In genomic region chr22:24494535-24495364, GRCh38 we compare ENCODE assay signal across 1 cellular context.
TF ChIP-seq lines count a peak whose summit lies in the region.

Gene UPB1 (plus strand): TSS chr22:24495332. CDS start chr22:24495404, 72 bp downstream.

TF ChIP-seq in IMR-90, 13 proteins besides CTCF, POLR2A, EP300 and RAD21 (continued from another document):
- TF ChIP-seq ELK1 (IDR thresholded peaks at IDR 0.05; ENCODE audit: borderline replicate concordance, low read depth, low read length) (no peak), RFX5 (IDR thresholded peaks at IDR 0.05; ENCODE audit: low read depth, low read length) (no peak), USF2 (IDR thresholded peaks at IDR 0.05; ENCODE audit: low read depth, low read length) (no peak), BHLHE40 (IDR thresholded peaks at IDR 0.05; ENCODE audit: low read depth, low read length) (no peak), CEBPB (IDR thresholded peaks at IDR 0.05; ENCODE audit: low read depth, low read length) (no peak), FOS (IDR thresholded peaks at IDR 0.05; ENCODE audit: low read depth, low read length) (no peak), RCOR1 (IDR thresholded peaks at IDR 0.05; ENCODE audit: insufficient replicate concordance, low read length) (no peak), SMC3 (IDR thresholded peaks at IDR 0.05; ENCODE audit: low read depth, low read length) (no peak), MAFK (IDR thresholded peaks at IDR 0.05; ENCODE audit: low read depth, low read length) (no peak), MXI1 (IDR thresholded peaks at IDR 0.05; ENCODE audit: borderline replicate concordance, low read depth, low read length) (no peak)
TF ChIP-seq in IMR-90: peak in this region for 0.
